In the genomic region with DNA sequence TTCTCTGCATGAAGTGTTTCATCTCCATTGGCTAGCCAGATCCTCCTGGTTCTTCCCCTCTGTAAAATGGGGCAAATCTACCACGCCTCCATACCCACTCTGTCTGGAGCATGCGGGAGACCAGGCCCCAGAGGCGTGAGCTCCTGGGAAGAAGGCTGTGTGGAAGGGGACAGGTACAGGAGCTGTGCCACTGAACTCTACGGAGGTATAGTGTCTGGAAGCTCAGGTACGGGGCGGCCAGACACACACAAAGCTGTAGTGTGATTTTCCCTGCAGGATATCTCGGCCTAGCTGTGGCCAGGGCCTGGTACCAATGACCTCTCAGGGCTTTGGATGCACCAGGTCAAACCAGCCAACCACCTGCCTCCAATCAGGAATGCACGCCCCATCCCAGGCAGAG, we compare ENCODE assay signal across 1 cellular context. TPM values are rescaled to one million over a fixed set of nuclear protein-coding genes. Genes with fewer than 3 reads are reported as not detected.
"Had no signal": no experiment of that assay in that cellular context is flagged by ENCODE, and none has a peak within 500 bp of the region (broad histone marks: within the 10 kb centered on the region; RNA-seq: fewer than 3 reads in every experiment).

No MANE protein-coding gene starts in this region.

RNA-seq across cellular contexts. Expression of a gene that starts 10.0 kb away (rescaled TPM):
- total RNA-seq: pulmonary artery endothelial cell had no signal
